Comparison of ENCODE assay signal across 10 cellular contexts in genomic region chr1:200867018-200867811, GRCh38. TPM values are rescaled to one million over a fixed set of nuclear protein-coding genes. Genes with fewer than 3 reads are reported as not detected.
A peak's percentile ranks its signal among the peaks of the same experiment; 100 is the strongest.
DNase-seq lines count a peak whose midpoint lies in the region; ATAC-seq and TF ChIP-seq lines count a peak whose summit lies in the region.
"Had no signal": no experiment of that assay in that cellular context is flagged by ENCODE, and none has a peak within 500 bp of the region (broad histone marks: within the 10 kb centered on the region; RNA-seq: fewer than 3 reads in every experiment).

No MANE protein-coding gene starts in this region.

- no peak overlapping the region for H2AFZ ChIP-seq in HCT116 (ENCODE audit: low read depth, low read length, poor library complexity, severe bottlenecking)
- no peak overlapping the region for H2AFZ ChIP-seq in Karpas-422 (ENCODE audit: low read length)

- H3K9me3 ChIP-seq in HCT116 (ENCODE audit: control insufficient read depth in 1 of 2, insufficient read depth in 1 of 2, low read depth in 1 of 2, low read length in 2 of 2) (no peaks in the 10 kb centered on the region), Karpas-422 (ENCODE audit: low read length) (no peaks in the 10 kb centered on the region)
- H3K9me3 ChIP-seq: heart right ventricle, mucosa of descending colon had no signal

- H3K79me2 ChIP-seq in HCT116 (ENCODE audit: insufficient read depth, low read length) (no peaks in the 10 kb centered on the region), Karpas-422 (ENCODE audit: low read length) (no peaks in the 10 kb centered on the region)

- peaks cover 0 to 4% of the 10 kb centered on the region in 2 experiments; a peak in 1 of 4 replicates for H3K36me3 ChIP-seq in HCT116 (ENCODE audit: control insufficient read depth in 1 of 2, insufficient read depth in 2 of 2, low read length in 2 of 2)
- H3K36me3 ChIP-seq in Karpas-422 (ENCODE audit: insufficient read depth, low read length) = peaks cover 21% of the 10 kb centered on the region

- H3K4me1 ChIP-seq in HCT116 (ENCODE audit: control insufficient read depth in 1 of 2, insufficient read depth in 2 of 2, low read length in 2 of 2) (no peaks in the 10 kb centered on the region), Karpas-422 (ENCODE audit: low read length) (peaks cover 10% of the 10 kb centered on the region)

- H3K9me2 ChIP-seq in HCT116 (ENCODE audit: insufficient read depth) (no peaks in the 10 kb centered on the region), Karpas-422 (replicated peaks; ENCODE audit: insufficient read depth, low read length) (no peaks in the 10 kb centered on the region)

- H3K4me2 ChIP-seq in HCT116 (ENCODE audit: low read length) (no peak overlapping the region), Karpas-422 (ENCODE audit: low read depth, low read length, poor library complexity, severe bottlenecking) (no peak overlapping the region)

- H4K20me1 ChIP-seq in HCT116 (ENCODE audit: insufficient read depth) (no peaks in the 10 kb centered on the region), Karpas-422 (ENCODE audit: insufficient read depth, low read depth, low read length) (no peaks in the 10 kb centered on the region; the same call in 1 of the 2 replicates)

- no TSS peak for BruUV-seq in HCT116 (replicated peaks; lab: Mats Ljungman, UMichigan)

- no peak overlapping the region for H3K4me3 ChIP-seq in HCT116 (replicated peaks in 1 of 2; ENCODE audit: low read depth in 1 of 2, low read length in 2 of 2)
- no peak overlapping the region for H3K4me3 ChIP-seq in Karpas-422 (ENCODE audit: low read length)
- H3K4me3 ChIP-seq: heart right ventricle, mucosa of descending colon had no signal

- no peak for TF ChIP-seq CTCF in HCT116 (IDR thresholded peaks at IDR 0.05 in 2 of 3, conservative IDR thresholded peaks at IDR 0.05 in 1 of 3; ENCODE audit: borderline replicate concordance in 1 of 3, insufficient read depth in 1 of 3, low read depth in 2 of 3, low read length in 2 of 3)

- no peak overlapping the region for H3K27ac ChIP-seq in HCT116 (ENCODE audit: low read depth, low read length)
- no peak overlapping the region for H3K27ac ChIP-seq in Karpas-422 (ENCODE audit: low read length)
- H3K27ac ChIP-seq: heart right ventricle had no signal

- peak; percentile 1 for ATAC-seq in GM18508 (IDR thresholded peaks at IDR 0.05; ENCODE audit: insufficient read depth, unreplicated experiment)
- ATAC-seq in HCT116 = 0 out of 2 replicates have a peak, but pooled peaks have one; percentile 37

- POLR2A ChIA-PET in HCT116 (lab: Charles Lee) = interaction anchor here (1.3 kb wide), 1 partner anchor 30 kb away, joined by 5 read pairs; no protein-coding TSS in a partner anchor

- intact Hi-C loops in HCT116 (cut with micrococcal nuclease) = no loop called here

- TF ChIP-seq RAD21 in HCT116 (IDR thresholded peaks at IDR 0.05; ENCODE audit: low read depth) = no peak

- DNase-seq in HCT116 (ENCODE audit: low read depth, low spot score) (no peak), NCI-H2171 (lab: John Stamatoyannopoulos, UW) (peak; percentile 38), fibroblast of peridontal ligament (ENCODE audit: extremely low read depth) (peak; percentile 55), Karpas-422 (no peak), EL (no peak), HUDEP-2 (lab: John Stamatoyannopoulos, UW; ENCODE audit: unreplicated experiment in 76 of 76) (no peak), HuH-7.5 (ENCODE audit: low spot score) (no peak)
- DNase-seq: heart right ventricle, mucosa of descending colon had no signal

- H3K27me3 ChIP-seq in HCT116 (ENCODE audit: insufficient read depth, low read length) (no peaks in the 10 kb centered on the region), Karpas-422 (ENCODE audit: low read length) (no peaks in the 10 kb centered on the region)

- CTCF ChIA-PET in HCT116 (lab: Charles Lee) = interaction anchor here (1.1 kb wide), 1 partner anchor 245 kb away, joined by 6 read pairs; no protein-coding TSS in a partner anchor

- RAD21 ChIA-PET in HCT116 (lab: Charles Lee; ENCODE audit: low non-redundant PET in 1 of 2, low total read pairs in 2 of 2, uncharacterized antibody in 2 of 2, unreplicated experiment in 2 of 2) = no interaction called here

- no peak for TF ChIP-seq POLR2A in HCT116 (IDR thresholded peaks at IDR 0.05; ENCODE audit: borderline replicate concordance, extremely low read depth, insufficient read depth, insufficient read length)

- no peak overlapping the region for H3K9ac ChIP-seq in HCT116 (ENCODE audit: low read length)
- H3K9ac ChIP-seq in Karpas-422 (ENCODE audit: low read length) = no peak overlapping the region

TF ChIP-seq in HCT116, 20 proteins besides CTCF, POLR2A, EP300 and RAD21:
- TF ChIP-seq YY1 (IDR thresholded peaks at IDR 0.05; ENCODE audit: extremely low read depth, insufficient replicate concordance, low read depth, low read length) (no peak), CEBPB (IDR thresholded peaks at IDR 0.05; ENCODE audit: low read depth) (no peak), REST (IDR thresholded peaks at IDR 0.05; ENCODE audit: low read depth) (no peak)

RNA-seq across cellular contexts. Expression of gene GPR25, which starts 5.6 kb away (rescaled TPM):
- not detected for total RNA-seq in HCT116 (2021; ENCODE audit: unreplicated experiment)
- not detected in 2 replicates for polyA plus RNA-seq in HCT116 (2012)
- not detected in 2 replicates for total RNA-seq in Karpas-422 (2014; rRNA removed; shearing (Covaris generic); ENCODE audit: low replicate concordance)
- total RNA-seq: heart right ventricle, mucosa of descending colon had no signal
- polyA plus RNA-seq: heart right ventricle had no signal

RNA-seq across cellular contexts. Expression of gene INAVA, which starts 27.5 kb away (rescaled TPM):
- 18.8 TPM for total RNA-seq in HCT116 (2021; ENCODE audit: unreplicated experiment)
- polyA plus RNA-seq in HCT116 (2012) = 27.0 and 30.4 TPM in 2 replicates
- not detected in 2 replicates for total RNA-seq in Karpas-422 (2014; rRNA removed; shearing (Covaris generic); ENCODE audit: low replicate concordance)

Comparison
In these comparisons a context has a peak if more than half of its experiments do, and no peak if none do; other contexts are left out.
1. DNase-seq: peak in NCI-H2171 (single experiment) and fibroblast of peridontal ligament (single experiment); none in HCT116 (single experiment), Karpas-422 (single experiment), EL (single experiment), HUDEP-2 (0 of 76) and HuH-7.5 (single experiment).
2. RNA of gene INAVA, which starts 27.5 kb away (total RNA-seq): 18.8 TPM in HCT116 (single experiment); not detected in Karpas-422; every median in the first group is over 10 times any median in the second.